28 cellular contexts compared by ENCODE assay signal in the genomic region with DNA sequence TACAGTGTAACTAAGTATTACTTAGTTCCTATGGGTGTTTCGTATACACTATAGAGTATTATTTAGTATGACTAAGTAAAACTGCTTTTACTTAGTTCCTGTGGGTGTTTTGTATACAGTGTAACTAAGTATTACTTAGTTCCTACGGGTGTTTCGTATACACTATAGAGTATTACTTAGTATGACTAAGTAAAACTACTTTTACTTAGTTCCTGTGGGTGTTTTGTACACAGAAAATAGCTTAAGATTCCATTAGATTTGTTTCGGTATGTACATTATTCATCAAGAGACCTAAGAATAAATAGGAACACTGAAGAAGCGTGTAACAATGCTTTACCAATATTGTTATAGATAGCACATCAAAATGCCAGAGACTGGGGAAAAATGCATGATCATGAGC. TPM values are rescaled to one million over a fixed set of nuclear protein-coding genes. Genes with fewer than 3 reads are reported as not detected.
A peak's percentile ranks its signal among the peaks of the same experiment; 100 is the strongest.
DNase-seq lines count a peak whose midpoint lies in the region; ATAC-seq and TF ChIP-seq lines count a peak whose summit lies in the region.
"Had no signal": no experiment of that assay in that cellular context is flagged by ENCODE, and none has a peak within 500 bp of the region (broad histone marks: within the 10 kb centered on the region; RNA-seq: fewer than 3 reads in every experiment).

No MANE protein-coding gene starts in this region.

- H3K4me1 ChIP-seq in A673 (ENCODE audit: insufficient read depth, low read length, poor library complexity, severe bottlenecking) (peaks cover 13% of the 10 kb centered on the region), IMR-90 (ENCODE audit: control insufficient read depth, insufficient read depth, low read length) (0 out of 2 replicates have a peak, but pooled peaks cover 2% of the 10 kb centered on the region)
- H3K4me1 ChIP-seq: gastroesophageal sphincter, prostate gland had no signal

- H3K56ac ChIP-seq in IMR-90 (ENCODE audit: extremely low read depth, insufficient read depth, low read length): no peak overlapping the region

- CTCF ChIA-PET in A673 (lab: Charles Lee): no interaction called here
- CTCF ChIA-PET in IMR-90 (lab: Yijun Ruan, JAX): no interaction called here

- H3K9me2 ChIP-seq in SU-DHL-6 (replicated peaks; ENCODE audit: insufficient read depth, low read length): no peaks in the 10 kb centered on the region

- H3K23ac ChIP-seq in IMR-90 (ENCODE audit: low read depth, low read length): no peak overlapping the region

- no peaks in the 10 kb centered on the region for H3K9me3 ChIP-seq in A673 (ENCODE audit: low read depth, low read length, poor library complexity, severe bottlenecking)
- H3K9me3 ChIP-seq in IMR-90 (ENCODE audit: control insufficient read depth, insufficient read depth, low read length): no peaks in the 10 kb centered on the region
- H3K9me3 ChIP-seq in SU-DHL-6 (ENCODE audit: insufficient read depth, low read length): no peaks in the 10 kb centered on the region
- H3K9me3 ChIP-seq: BE2C, gastroesophageal sphincter, prostate gland had no signal

- DNase-seq in A673 (ENCODE audit: low spot score): no peak
- DNase-seq in IMR-90: peak; percentile 45
- DNase-seq in effector CD4-positive, alpha-beta T cell: no peak
- DNase-seq: ACHN; activated CD4-positive, alpha-beta T cell treated with anti-CD3 and anti-CD28 coated beads for 4 hours; activated gamma-delta T cell treated with Interleukin-2 at 50 U/mL for 16 hours; activated naive CD8-positive, alpha-beta T cell treated with anti-CD3 and anti-CD28 coated beads, Interleukin-2, amount 10 ng/mL, durations not matched to agents 7 days and 5 days; activated T-cell treated with anti-CD3 and anti-CD28 coated beads, Interleukin-2, amount 50 U/mL, for 1 hour; aorta; BE2C; CD8-positive, alpha-beta memory T cell; DMS 273 treated with DMSO at 0.1 percent for 48 hours; kidney glomerular epithelial cell; naive thymus-derived CD8-positive, alpha-beta T cell; NCI-H1105; NCI-H1930; NCI-H524; nucleus accumbens; SHP77 treated with DMSO at 0.1 percent for 48 hours; stimulated activated CD4-positive, alpha-beta T cell treated with anti-CD3 and anti-CD28 coated beads, Interleukin-4, amount 100 ng/mL, for 4 hours had no signal

- peaks cover 100% of the 10 kb centered on the region for H3K79me2 ChIP-seq in SU-DHL-6 (ENCODE audit: insufficient read depth, low read length)

- H2BK5ac ChIP-seq in IMR-90 (ENCODE audit: low read depth, low read length, poor library complexity, severe bottlenecking): no peak overlapping the region

- no peak overlapping the region for H2AK9ac ChIP-seq in IMR-90 (replicated peaks; ENCODE audit: low read depth, low read length, poor library complexity)

- peaks cover 41% of the 10 kb centered on the region for H3F3A ChIP-seq in SU-DHL-6 (ENCODE audit: insufficient read depth)

- POLR2A ChIA-PET in A673 (lab: Charles Lee; ENCODE audit: low non-redundant PET): interaction anchor here (0.6 kb wide), 1 partner anchor 72 kb away, joined by 3 read pairs; no protein-coding TSS in a partner anchor
- POLR2A ChIA-PET in IMR-90 (lab: Charles Lee; ENCODE audit: unreplicated experiment): no interaction called here

- H4K20me1 ChIP-seq in IMR-90 (ENCODE audit: insufficient read depth, low read length) (peaks cover 44% of the 10 kb centered on the region), SU-DHL-6 (ENCODE audit: low read depth, low read length) (peaks cover 28% of the 10 kb centered on the region; the same call in 1 of the 2 replicates)

- H3K18ac ChIP-seq in IMR-90 (ENCODE audit: low read depth, low read length): no peak overlapping the region

- H2AFZ ChIP-seq in IMR-90 (replicated peaks; ENCODE audit: low read length, poor library complexity) (no peak overlapping the region), SU-DHL-6 (ENCODE audit: low read depth, low read length, severe bottlenecking) (no peak overlapping the region)
- H2AFZ ChIP-seq: hepatocyte had no signal

- intact Hi-C loops in A673 (cut with micrococcal nuclease; ENCODE audit: unreplicated experiment): no loop called here
- intact Hi-C loops in IMR-90 (cut with micrococcal nuclease): no loop called here

- H2AK5ac ChIP-seq in IMR-90 (ENCODE audit: low read depth, low read length): no peak overlapping the region

- dilution Hi-C loops in IMR-90 (cut with HindIII; ENCODE audit: low sequenced_read_pairs, unreplicated experiment): no loop called here

- no peak overlapping the region for H3K4ac ChIP-seq in IMR-90 (ENCODE audit: low read depth, low read length)

- H2BK20ac ChIP-seq in IMR-90 (ENCODE audit: low read depth, low read length): no peak overlapping the region

- H2BK120ac ChIP-seq in IMR-90 (ENCODE audit: low read depth, low read length): no peak overlapping the region

- H3K14ac ChIP-seq in IMR-90 (replicated peaks; ENCODE audit: low read depth, low read length): no peak overlapping the region

- no CpG with 5 or more reads among the region's 5 CpGs for WGBS in IMR-90 (ENCODE audit: extremely low coverage in 2 of 2, insufficient read length in 1 of 2), 2 experiments

- no peak overlapping the region for H4K91ac ChIP-seq in IMR-90 (ENCODE audit: insufficient read depth, low read depth, low read length)

- no TSS peak for BruUV-seq in A673 (replicated peaks; lab: Mats Ljungman, UMichigan)
- BruUV-seq in IMR-90 (replicated peaks; lab: Mats Ljungman, UMichigan): TSS peak; percentile 9

- H3K4me2 ChIP-seq in IMR-90 (ENCODE audit: low read depth, low read length) (no peak overlapping the region), SU-DHL-6 (ENCODE audit: low read depth, low read length, poor library complexity, severe bottlenecking) (peak overlapping the region; percentile 44)
- H3K4me2 ChIP-seq: hepatocyte had no signal

- H4K8ac ChIP-seq in IMR-90 (ENCODE audit: low read depth in 2 of 2, low read length in 2 of 2): no peak overlapping the region

- H3K9ac ChIP-seq in IMR-90 (ENCODE audit: low read depth, low read length) (no peak overlapping the region), SU-DHL-6 (ENCODE audit: low read length) (0 out of 2 replicates have a peak overlapping the region, but pooled peaks have one; percentile 15)

- no peak for TF ChIP-seq POLR2A in IMR-90 (IDR thresholded peaks at IDR 0.05; ENCODE audit: low read depth, low read length)

- in situ Hi-C loops in IMR-90 (cut with MboI; ENCODE audit: low sequenced_read_pairs): no loop called here

- H3K79me1 ChIP-seq in IMR-90 (ENCODE audit: low read depth in 1 of 2, low read length in 2 of 2): peaks cover 20 to 69% of the 10 kb centered on the region in 2 experiments

- H4K5ac ChIP-seq in IMR-90 (ENCODE audit: low read depth, low read length): no peak overlapping the region

- H3K4me3 ChIP-seq in A673 (ENCODE audit: low read depth, low read length, poor library complexity, severe bottlenecking) (no peak overlapping the region), IMR-90 (ENCODE audit: insufficient read depth, low read depth, low read length) (no peak overlapping the region), SU-DHL-6 (ENCODE audit: insufficient read depth, low read length, poor library complexity, severe bottlenecking) (no peak overlapping the region)
- H3K4me3 ChIP-seq: gastroesophageal sphincter, hepatocyte, prostate gland had no signal

- H3K36me3 ChIP-seq in A673 (ENCODE audit: insufficient read depth, low read length, poor library complexity, severe bottlenecking): no peaks in the 10 kb centered on the region
- H3K36me3 ChIP-seq in IMR-90 (ENCODE audit: control insufficient read depth, insufficient read depth, low read length): no peaks in the 10 kb centered on the region
- H3K36me3 ChIP-seq in SU-DHL-6 (ENCODE audit: low read length): peaks cover 23% of the 10 kb centered on the region
- H3K36me3 ChIP-seq: gastroesophageal sphincter, prostate gland had no signal

- TF ChIP-seq CTCF in A673 (conservative IDR thresholded peaks at IDR 0.05; ENCODE audit: low read depth, low read length) (no peak), IMR-90 (conservative IDR thresholded peaks at IDR 0.05; ENCODE audit: low read depth, low read length) (no peak), SU-DHL-6 (IDR thresholded peaks at IDR 0.05; ENCODE audit: insufficient read depth, low read length, poor library complexity, severe bottlenecking) (no peak)

- H3K9me1 ChIP-seq in IMR-90 (ENCODE audit: insufficient read depth, low read length): peaks cover 11% of the 10 kb centered on the region

- ATAC-seq in GM21723 (IDR thresholded peaks at IDR 0.05; ENCODE audit: unreplicated experiment): peak; percentile 52
- ATAC-seq in IMR-90 (ENCODE audit: low read depth): peak; percentile 50
- ATAC-seq in GM19455 (IDR thresholded peaks at IDR 0.05; ENCODE audit: unreplicated experiment): no peak
- no peak for ATAC-seq in GM18511 (IDR thresholded peaks at IDR 0.05; ENCODE audit: unreplicated experiment)
- ATAC-seq in GM21576 (IDR thresholded peaks at IDR 0.05; ENCODE audit: unreplicated experiment): no peak
- ATAC-seq: gastroesophageal sphincter; naive thymus-derived CD8-positive, alpha-beta T cell had no signal

- peak overlapping the region; percentile 3 for H3K27ac ChIP-seq in A673 (ENCODE audit: low read depth, low read length, poor library complexity, severe bottlenecking)
- no peak overlapping the region for H3K27ac ChIP-seq in IMR-90 (ENCODE audit: insufficient read depth, low read length)
- peak overlapping the region; percentile 54 for H3K27ac ChIP-seq in SU-DHL-6 (ENCODE audit: low read depth, low read length)
- H3K27ac ChIP-seq: gastroesophageal sphincter, hepatocyte, prostate gland had no signal

- H3K27me3 ChIP-seq in A673 (replicated peaks; ENCODE audit: insufficient read depth, low read depth, low read length, poor library complexity) (no peaks in the 10 kb centered on the region), IMR-90 (ENCODE audit: control insufficient read depth, insufficient read depth, low read length) (no peaks in the 10 kb centered on the region), SU-DHL-6 (ENCODE audit: low read length) (no peaks in the 10 kb centered on the region)
- H3K27me3 ChIP-seq: BE2C, hepatocyte had no signal

- H2BK15ac ChIP-seq in IMR-90 (ENCODE audit: low read depth, low read length): no peak overlapping the region

- no peak for TF ChIP-seq RAD21 in IMR-90 (IDR thresholded peaks at IDR 0.05; ENCODE audit: low read length)

TF ChIP-seq in IMR-90, 13 proteins besides CTCF, POLR2A, EP300 and RAD21:
- TF ChIP-seq FOS (IDR thresholded peaks at IDR 0.05; ENCODE audit: low read depth, low read length): no peak
- peak; percentile 44; the same call in 1 of the 2 replicates for TF ChIP-seq NFE2L2 (IDR thresholded peaks at IDR 0.05; ENCODE audit: low read depth, low read length)
- no peak for TF ChIP-seq MAFK (IDR thresholded peaks at IDR 0.05; ENCODE audit: low read depth, low read length)

RNA-seq across cellular contexts. Expression of a gene that starts 25.0 kb away (rescaled TPM):
- total RNA-seq in A673 (2021) (75.3 and 85.4 TPM in 2 replicates), IMR-90 (2012; rRNA removed) (59.3 and 94.2 TPM in 2 replicates)
- 47.6 and 50.9 TPM in 2 replicates for polyA plus RNA-seq in IMR-90 (2012; rRNA removed)
- polyA plus RNA-seq in IMR-90 (2012; cell fraction: cytosol; rRNA removed): 13.2 and 16.4 TPM in 2 replicates
- 34.2 and 98.3 TPM in 2 replicates for polyA plus RNA-seq in IMR-90 (2012; cell fraction: nucleus; rRNA removed; ENCODE audit: low replicate concordance)
- total RNA-seq: naive thymus-derived CD8-positive, alpha-beta T cell had no signal

Comparison
In these comparisons a context has a peak if more than half of its experiments do, and no peak if none do; other contexts are left out.
1. ATAC-seq: peak in GM21723 (single experiment) and IMR-90 (single experiment); none in GM19455 (single experiment), GM18511 (single experiment) and GM21576 (single experiment).